Comparison of ENCODE assay signal across 30 cellular contexts in the genomic region with DNA sequence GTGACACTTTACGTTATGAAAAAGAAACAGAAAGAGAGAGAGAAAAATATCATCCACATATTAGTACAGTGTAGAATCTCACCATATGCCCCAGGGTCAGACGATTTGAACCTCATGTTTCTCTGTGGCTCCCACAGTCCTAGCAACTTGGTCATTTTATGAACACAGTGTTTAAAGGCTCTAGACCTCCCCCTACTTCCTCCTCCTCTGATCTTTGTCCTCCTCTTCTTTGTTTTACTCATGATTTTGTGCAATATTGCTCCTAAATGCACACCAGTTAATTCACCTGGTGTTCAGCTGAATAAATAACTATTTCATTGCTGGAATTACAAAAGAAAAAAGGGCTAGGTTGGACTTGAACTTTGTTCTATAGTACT. TPM values are rescaled to one million over a fixed set of nuclear protein-coding genes. Genes with fewer than 3 reads are reported as not detected.
"Had no signal": no experiment of that assay in that cellular context is flagged by ENCODE, and none has a peak within 500 bp of the region (broad histone marks: within the 10 kb centered on the region; RNA-seq: fewer than 3 reads in every experiment).

No MANE protein-coding gene starts in this region.

- H3K36me3 ChIP-seq: adrenal gland, esophagus squamous epithelium, pancreas, suprapubic skin, tibial artery, upper lobe of right lung had no signal

- ATAC-seq: body of pancreas, left lung, pancreas, psoas muscle had no signal

- FAIRE-seq: colon, endometrium, pancreas, TTC549 had no signal

- H3K9me3 ChIP-seq: suprapubic skin had no signal

- DNase-seq: activated CD4-positive, alpha-beta T cell treated with anti-CD3 and anti-CD28 coated beads for 4 hours; activated CD4-positive, alpha-beta T cell treated with anti-CD3 and anti-CD28 coated beads, Interleukin-2, amount 50 U/mL, for 4 hours; activated effector memory CD4-positive, alpha-beta T cell treated with anti-CD3 and anti-CD28 coated beads, Interleukin-2, amount 50 U/mL, for 16 hours; activated naive CD4-positive, alpha-beta T cell treated with anti-CD3 and anti-CD28 coated beads for 36 hours; activated naive CD8-positive, alpha-beta T cell treated with anti-CD3 and anti-CD28 coated beads for 36 hours; activated T-cell treated with anti-CD3 and anti-CD28 coated beads for 4 hours; adrenal gland; aorta; body of pancreas; dermis blood vessel endothelial cell; effector CD4-positive, alpha-beta T cell; esophagus squamous epithelium; foreskin melanocyte; kidney glomerular epithelial cell; left lung; pancreas; psoas muscle; stimulated activated CD4-positive, alpha-beta T cell treated with anti-CD3 and anti-CD28 coated beads, Interleukin-1b, Interleukin-23, amount 100 ng/mL, for 48 hours; stimulated activated naive CD4-positive, alpha-beta T cell; T-helper 9 cell; tibial artery had no signal

- H3K4me2 ChIP-seq: smooth muscle cell had no signal

- H3K27ac ChIP-seq: adrenal gland, body of pancreas, epithelial cell of prostate, esophagus squamous epithelium, left lung, pancreas, psoas muscle, suprapubic skin, tibial artery, upper lobe of right lung, VCaP had no signal

- H3K4me3 ChIP-seq: adrenal gland, body of pancreas, esophagus squamous epithelium, left lung, pancreas, psoas muscle, smooth muscle cell, suprapubic skin, tibial artery, upper lobe of right lung had no signal

- H3K4me1 ChIP-seq: adrenal gland, body of pancreas, esophagus squamous epithelium, left lung, pancreas, psoas muscle, suprapubic skin, tibial artery, upper lobe of right lung had no signal

- H3K27me3 ChIP-seq: adrenal gland, body of pancreas, esophagus squamous epithelium, left lung, pancreas, suprapubic skin, tibial artery, upper lobe of right lung had no signal

RNA-seq across cellular contexts. Expression of a gene that starts 18.2 kb away (rescaled TPM):
- total RNA-seq: activated naive CD4-positive, alpha-beta T cell treated with anti-CD3 and anti-CD28 coated beads for 36 hours; body of pancreas; dermis blood vessel endothelial cell; lung microvascular endothelial cell had no signal
